Comparison of ENCODE assay signal across 11 cellular contexts in the genomic region with DNA sequence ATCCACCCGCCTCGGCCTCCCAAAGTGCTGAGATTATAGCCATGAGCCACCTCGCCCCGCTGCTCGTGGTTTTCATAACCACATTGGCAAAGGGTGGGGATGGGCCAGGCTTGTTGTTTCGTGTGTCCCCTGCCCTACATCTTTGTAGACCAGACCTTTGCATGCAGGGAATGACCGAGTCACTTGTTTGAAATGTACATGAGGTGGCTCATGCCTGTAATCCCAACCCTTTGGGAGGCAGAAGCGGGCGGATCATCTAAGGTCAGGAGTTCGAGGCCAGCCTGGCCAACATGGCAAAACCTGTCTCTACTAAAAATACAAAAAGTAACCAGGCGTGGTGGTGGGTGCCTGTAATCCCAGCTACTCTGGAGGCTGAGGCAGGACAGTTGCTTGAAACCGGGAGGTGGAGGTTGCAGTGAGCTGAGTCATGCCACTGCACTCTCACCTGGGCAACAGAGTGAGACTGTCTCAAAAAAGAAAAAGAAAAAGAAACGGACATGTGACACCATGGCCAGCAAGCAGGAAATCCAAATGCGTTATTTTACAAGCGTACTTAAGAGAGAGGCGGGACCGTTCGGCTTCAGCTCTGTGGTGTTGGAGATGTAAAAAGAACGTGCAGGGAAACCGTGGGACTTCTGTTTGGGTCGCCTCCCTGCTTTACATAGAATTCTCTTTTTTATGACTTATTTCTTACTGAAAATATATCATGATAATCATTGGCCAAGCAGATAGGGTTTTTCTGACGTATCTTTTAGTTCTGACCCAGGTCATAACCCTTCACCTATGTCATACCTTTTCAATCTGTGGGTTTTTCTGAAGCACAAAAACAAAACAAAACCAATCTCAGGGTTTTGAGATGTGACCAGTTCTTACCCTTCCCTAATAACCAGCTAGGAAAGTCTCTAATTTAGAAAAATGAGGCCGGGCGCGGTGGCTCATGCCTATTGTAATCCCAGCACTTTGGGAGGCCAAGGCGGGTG. TPM values are rescaled to one million over a fixed set of nuclear protein-coding genes. Genes with fewer than 3 reads are reported as not detected.
DNase-seq lines count a peak whose midpoint lies in the region; ATAC-seq and TF ChIP-seq lines count a peak whose summit lies in the region.
"Had no signal": no experiment of that assay in that cellular context is flagged by ENCODE, and none has a peak within 500 bp of the region (broad histone marks: within the 10 kb centered on the region; RNA-seq: fewer than 3 reads in every experiment).

No MANE protein-coding gene starts in this region.

- peaks cover 0 to 25% (median 0%) of the 10 kb centered on the region in 3 donors for H3K36me3 ChIP-seq in Peyer's patch
- peaks cover 21% of the 10 kb centered on the region for H3K36me3 ChIP-seq in CD4-positive, alpha-beta memory T cell (ENCODE audit: insufficient read depth, low read length)

- peak overlapping the region; percentile 56 for H3K27ac Mint-ChIP-seq in progenitor cell of endocrine pancreas
- no peak overlapping the region for H3K27ac Mint-ChIP-seq in CD4-positive, alpha-beta memory T cell
- H3K27ac Mint-ChIP-seq: activated naive CD4-positive, alpha-beta T cell treated with anti-CD3 and anti-CD28 coated beads for 36 hours had no signal

- no peak for TF ChIP-seq CTCF in Peyer's patch (IDR thresholded peaks at IDR 0.05)
- no peak for TF ChIP-seq CTCF in progenitor cell of endocrine pancreas (IDR thresholded peaks at IDR 0.05; ENCODE audit: unreplicated experiment)

- CTCF ChIA-PET in CD4-positive, alpha-beta memory T cell (lab: Charles Lee; ENCODE audit: partially characterized antibody), result interaction anchor here (1.3 kb wide), 1 partner anchor 10 kb away, joined by 4 read pairs; no protein-coding TSS in a partner anchor

- no peak overlapping the region for H3K4me3 ChIP-seq in Peyer's patch
- H3K4me3 ChIP-seq in CD4-positive, alpha-beta memory T cell (ENCODE audit: low read length in 2 of 2), result no peak overlapping the region

- no peaks in the 10 kb centered on the region for H3K9me3 Mint-ChIP-seq in progenitor cell of endocrine pancreas (ENCODE audit: low read depth)
- no peaks in the 10 kb centered on the region for H3K9me3 Mint-ChIP-seq in CD4-positive, alpha-beta memory T cell
- H3K9me3 Mint-ChIP-seq: activated naive CD4-positive, alpha-beta T cell treated with anti-CD3 and anti-CD28 coated beads for 36 hours had no signal

- peaks cover 20% of the 10 kb centered on the region for H3K36me3 Mint-ChIP-seq in progenitor cell of endocrine pancreas (ENCODE audit: insufficient read depth)
- H3K36me3 Mint-ChIP-seq in CD4-positive, alpha-beta memory T cell, result peaks cover 20 to 22% of the 10 kb centered on the region in 2 donors

- POLR2A ChIA-PET in CD4-positive, alpha-beta memory T cell (lab: Charles Lee; ENCODE audit: partially characterized antibody), result no interaction called here

- H3K9me3 ChIP-seq in Peyer's patch, result no peaks in the 10 kb centered on the region
- H3K9me3 ChIP-seq in CD4-positive, alpha-beta memory T cell (ENCODE audit: control insufficient read depth in 1 of 2, low read length in 2 of 2), result no peaks in the 10 kb centered on the region

- TF ChIP-seq POLR2A in Peyer's patch (IDR thresholded peaks at IDR 0.05), result no peak

- intact Hi-C loops in CD4-positive, alpha-beta memory T cell (cut with micrococcal nuclease), result no loop called here

- peaks cover 0 to 14% (median 7%) of the 10 kb centered on the region in 4 donors for H3K4me1 ChIP-seq in Peyer's patch
- H3K4me1 ChIP-seq in CD4-positive, alpha-beta memory T cell (ENCODE audit: insufficient read depth, low read length), result peaks cover 2% of the 10 kb centered on the region
- H3K4me1 ChIP-seq: foreskin keratinocyte had no signal

- H3K27ac ChIP-seq in Peyer's patch, result no peak overlapping the region
- no peak overlapping the region for H3K27ac ChIP-seq in CD4-positive, alpha-beta memory T cell (ENCODE audit: low read depth, low read length)
- H3K27ac ChIP-seq: foreskin keratinocyte had no signal

- peak; percentile 33 for ATAC-seq in GM18868 (IDR thresholded peaks at IDR 0.05; ENCODE audit: unreplicated experiment)
- peak; percentile 30 for ATAC-seq in HG03045 (IDR thresholded peaks at IDR 0.05; ENCODE audit: unreplicated experiment)
- ATAC-seq in activated CD4-positive, CD25-positive, alpha-beta regulatory T cell treated with anti-CD3 and anti-CD28 coated beads, Interleukin-2, amount 50 U/mL, for 24 hours, result no peak
- ATAC-seq: foreskin keratinocyte, HepG2 had no signal

- DNase-seq in Peyer's patch (peak in 2 of 3 donors; percentile 40 to 51), progenitor cell of endocrine pancreas (ENCODE audit: low spot score, unreplicated experiment) (no peak), C1 segment of cervical spinal cord (lab: John Stamatoyannopoulos, UW) (no peak), UCSD-AML1 (lab: John Stamatoyannopoulos, UW; ENCODE audit: unreplicated experiment) (no peak)
- no peak for DNase-seq in CD4-positive, alpha-beta memory T cell
- DNase-seq: activated naive CD4-positive, alpha-beta T cell treated with anti-CD3 and anti-CD28 coated beads for 36 hours had no signal

- no peaks in the 10 kb centered on the region for H3K27me3 Mint-ChIP-seq in progenitor cell of endocrine pancreas
- peaks cover 1 to 6% of the 10 kb centered on the region in 2 donors for H3K27me3 Mint-ChIP-seq in CD4-positive, alpha-beta memory T cell

- H3K4me1 Mint-ChIP-seq in progenitor cell of endocrine pancreas (ENCODE audit: low read depth), result peaks cover 11% of the 10 kb centered on the region
- H3K4me1 Mint-ChIP-seq in CD4-positive, alpha-beta memory T cell, result peaks cover 0 to 1% (median under 1%) of the 10 kb centered on the region in 4 donors

- H3K4me3 Mint-ChIP-seq in progenitor cell of endocrine pancreas (ENCODE audit: low read depth), result no peak overlapping the region
- no peak overlapping the region for H3K4me3 Mint-ChIP-seq in CD4-positive, alpha-beta memory T cell
- H3K4me3 Mint-ChIP-seq: activated naive CD4-positive, alpha-beta T cell treated with anti-CD3 and anti-CD28 coated beads for 36 hours had no signal

- H3K27me3 ChIP-seq in Peyer's patch, result no peaks in the 10 kb centered on the region
- H3K27me3 ChIP-seq in CD4-positive, alpha-beta memory T cell (ENCODE audit: insufficient read depth, low read length), result no peaks in the 10 kb centered on the region
- H3K27me3 ChIP-seq: foreskin keratinocyte had no signal

RNA-seq across cellular contexts. Expression of a gene that starts 45.1 kb away (rescaled TPM):
- 10 to 100 TPM; 45.7 to 67.7 (median 50.0) TPM for total RNA-seq in Peyer's patch
- 87.4 and 91.9 TPM in 2 replicates for total RNA-seq in progenitor cell of endocrine pancreas
- total RNA-seq in CD4-positive, alpha-beta memory T cell, result 10 to 100 TPM; 78.6 to 78.8 TPM
- polyA plus RNA-seq in CD4-positive, alpha-beta memory T cell, result 10 to 100 TPM; 82.1 to 91.1 TPM

RNA-seq across cellular contexts. Expression of a gene that starts 47.6 kb away (rescaled TPM):
- 10 to 100 TPM in 1 of 4 donors, 1 to 10 TPM in 3; 3.2 to 12.4 (median 4.6) TPM for total RNA-seq in Peyer's patch
- total RNA-seq in progenitor cell of endocrine pancreas, result 108 and 120 TPM in 2 replicates
- under 1 TPM; 0.36 to 0.76 TPM for total RNA-seq in CD4-positive, alpha-beta memory T cell
- under 1 TPM; 0.50 to 0.82 TPM for polyA plus RNA-seq in CD4-positive, alpha-beta memory T cell

Comparison
In these comparisons a context has a peak if more than half of its experiments do, and no peak if none do; other contexts are left out.
1. ATAC-seq: peak in GM18868 (single experiment) and HG03045 (single experiment); none in activated CD4-positive, CD25-positive, alpha-beta regulatory T cell treated with anti-CD3 and anti-CD28 coated beads, Interleukin-2, amount 50 U/mL, for 24 hours (0 of 2).
2. DNase-seq: peak in Peyer's patch (2 of 3); none in progenitor cell of endocrine pancreas (single experiment), CD4-positive, alpha-beta memory T cell (0 of 5), C1 segment of cervical spinal cord (0 of 14) and UCSD-AML1 (single experiment).